ENCODE assay signal across 19 cellular contexts in the genomic region with DNA sequence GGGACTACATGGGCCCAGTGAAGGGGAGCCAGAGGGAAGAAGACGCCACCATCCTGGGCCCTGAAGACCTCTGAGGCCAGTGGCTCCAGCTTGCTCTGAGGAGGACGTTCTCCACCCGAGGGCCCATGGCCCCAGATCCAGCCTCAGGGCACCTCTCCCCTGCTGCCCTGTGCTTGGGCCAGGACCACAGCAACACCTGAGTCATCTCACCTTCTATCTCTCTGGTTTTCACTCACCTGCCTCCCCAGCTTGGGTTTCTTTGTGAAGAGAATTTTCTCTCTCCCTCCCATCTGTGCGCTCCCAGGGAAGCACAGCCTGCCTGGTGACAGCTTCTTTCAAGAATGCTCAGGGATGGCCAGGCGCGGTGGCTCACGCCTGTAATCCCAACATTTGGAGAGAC.
"Had no signal": no experiment of that assay in that cellular context is flagged by ENCODE, and none has a peak within 500 bp of the region (broad histone marks: within the 10 kb centered on the region; RNA-seq: fewer than 3 reads in every experiment).

No MANE protein-coding gene starts in this region.

- H3K9me3 ChIP-seq: left lung, sigmoid colon, testis, upper lobe of right lung had no signal

- H3K4me3 ChIP-seq: left lung, lung, sigmoid colon, smooth muscle cell, testis, upper lobe of right lung had no signal

- H3K36me3 ChIP-seq: left lung, sigmoid colon, upper lobe of right lung had no signal

- H3K79me2 ChIP-seq: parathyroid adenoma had no signal

- DNase-seq: activated CD4-positive, alpha-beta T cell treated with anti-CD3 and anti-CD28 coated beads, Interleukin-2, amount 50 U/mL, for 48 hours; activated effector memory CD4-positive, alpha-beta T cell treated with Interleukin-2 at 50 U/mL for 16 hours; activated naive CD4-positive, alpha-beta T cell treated with anti-CD3 and anti-CD28 coated beads for 36 hours; activated naive CD8-positive, alpha-beta T cell treated with anti-CD3 and anti-CD28 coated beads, Interleukin-2, amount 10 ng/mL, durations not matched to agents 7 days and 5 days; activated T-cell treated with anti-CD3 and anti-CD28 coated beads, Interleukin-2, amount 50 U/mL, for 72 hours; amniotic stem cell; naive thymus-derived CD4-positive, alpha-beta T cell; sigmoid colon; stimulated activated CD4-positive, alpha-beta T cell treated with anti-CD3 and anti-CD28 coated beads, Interleukin-15, amount 100 ng/mL, for 24 hours; stimulated activated naive CD4-positive, alpha-beta T cell; T-helper 1 cell; T-helper 9 cell; testis; upper lobe of right lung had no signal

- H3K4me1 ChIP-seq: parathyroid adenoma had no signal

- H2AFZ ChIP-seq: parathyroid adenoma had no signal

- H3K27me3 ChIP-seq: left lung, sigmoid colon, testis, upper lobe of right lung had no signal

- H3K4me2 ChIP-seq: smooth muscle cell had no signal

- ATAC-seq: left lung; naive thymus-derived CD4-positive, alpha-beta T cell; upper lobe of right lung; WTC11 had no signal

- H3K27ac ChIP-seq: left lung, parathyroid adenoma, sigmoid colon, testis, upper lobe of right lung had no signal

- H3K9ac ChIP-seq: parathyroid adenoma had no signal
